Comparison of ENCODE assay signal across 8 cellular contexts in genomic region chr17:40121191-40121885, GRCh38. TPM values are rescaled to one million over a fixed set of nuclear protein-coding genes. Genes with fewer than 3 reads are reported as not detected.
DNase-seq lines count a peak whose midpoint lies in the region; ATAC-seq and TF ChIP-seq lines count a peak whose summit lies in the region.

No MANE protein-coding gene starts in this region.

- no peaks in the 10 kb centered on the region; the same call in 1 of the 2 replicates for H3K4me1 ChIP-seq in SJCRH30
- H3K4me1 ChIP-seq in left lung: peaks cover 10 to 57% of the 10 kb centered on the region in 2 donors

- peak overlapping the region; percentile 100 for H3K4me3 ChIP-seq in SJCRH30
- H3K4me3 ChIP-seq in choroid plexus epithelial cell (ENCODE audit: low read depth, low read length): peak overlapping the region; percentile 97
- peak overlapping the region; percentile 98 to 99 for H3K4me3 ChIP-seq in left lung

- ATAC-seq in HG02852 (IDR thresholded peaks at IDR 0.05; ENCODE audit: unreplicated experiment): peak; percentile 12
- ATAC-seq in left lung: peak; percentile 39
- peak; percentile 29 for ATAC-seq in stimulated activated naive CD8-positive, alpha-beta T cell treated with anti-CD3 and anti-CD28 coated beads, Interleukin-15, Interleukin-2, amounts not matched to agents 100 U/mL and 50 U/mL, for 24 hours
- ATAC-seq in GM19328 (IDR thresholded peaks at IDR 0.05; ENCODE audit: unreplicated experiment): no peak

- peak overlapping the region; percentile 89 for H3K27ac ChIP-seq in SJCRH30
- H3K27ac ChIP-seq in left lung: peak overlapping the region; percentile 95 to 98

- H3K36me3 ChIP-seq in SJCRH30: peaks cover 11% of the 10 kb centered on the region
- peaks cover 0 to 9% of the 10 kb centered on the region in 2 donors for H3K36me3 ChIP-seq in left lung

- H3K27me3 ChIP-seq in SJCRH30 (no peaks in the 10 kb centered on the region), left lung (no peaks in the 10 kb centered on the region)

- intact Hi-C loops in left lung (cut with DNase I): no loop called here

- H3K9me3 ChIP-seq in SJCRH30 (replicated peaks) (no peaks in the 10 kb centered on the region), left lung (no peaks in the 10 kb centered on the region)

- TF ChIP-seq CTCF in choroid plexus epithelial cell (conservative IDR thresholded peaks at IDR 0.05; ENCODE audit: low read depth, low read length) (no peak), left lung (IDR thresholded peaks at IDR 0.05) (no peak)

- DNase-seq in EL: peak; percentile 60
- peak; percentile 66 to 73 for DNase-seq in SJCRH30
- peak; percentile 49 for DNase-seq in choroid plexus epithelial cell (ENCODE audit: low read depth)
- peak; percentile 59 to 89 for DNase-seq in left lung
- DNase-seq in stimulated activated naive CD8-positive, alpha-beta T cell treated with anti-CD3 and anti-CD28 coated beads, Interleukin-15, Interleukin-2, amounts not matched to agents 100 U/mL and 50 U/mL, for 24 hours: peak; percentile 56
- DNase-seq in NOMO-1 treated with dmso at 0.1 percent for 144 hours (lab: John Stamatoyannopoulos, UW; ENCODE audit: unreplicated experiment): no peak

RNA-seq across cellular contexts. Expression of gene MSL1, which starts 0.4 kb away (rescaled TPM):
- 72.9 and 76.1 TPM in 2 replicates for total RNA-seq in SJCRH30 (2014; rRNA removed; shearing (Covaris generic))
- total RNA-seq in left lung: 100 to 1,000 TPM in 1 of 2 donors, 10 to 100 TPM in 1; 84.1 to 112 TPM

RNA-seq across cellular contexts. Expression of gene CASC3, which starts 19.0 kb away (rescaled TPM):
- 53.8 and 58.5 TPM in 2 replicates for total RNA-seq in SJCRH30 (2014; rRNA removed; shearing (Covaris generic))
- 10 to 100 TPM; 63.4 to 98.8 TPM for total RNA-seq in left lung

RNA-seq across cellular contexts. Expression of gene NR1D1, which starts 20.9 kb away (rescaled TPM):
- 1.0 and 1.4 TPM in 2 replicates for total RNA-seq in SJCRH30 (2014; rRNA removed; shearing (Covaris generic))
- total RNA-seq in left lung: 10 to 100 TPM in 1 of 2 donors, 1 to 10 TPM in 1; 6.5 to 11.4 TPM

RNA-seq across cellular contexts. Expression of gene RAPGEFL1, which starts 55.9 kb away (rescaled TPM):
- 1.6 and 2.7 TPM in 2 replicates for total RNA-seq in SJCRH30 (2014; rRNA removed; shearing (Covaris generic))
- total RNA-seq in left lung: 10 to 100 TPM in 1 of 2 donors, 1 to 10 TPM in 1; 7.4 to 13.1 TPM

RNA-seq across cellular contexts. Expression of gene THRA, which starts 58.6 kb away (rescaled TPM):
- 13.3 and 14.4 TPM in 2 replicates for total RNA-seq in SJCRH30 (2014; rRNA removed; shearing (Covaris generic))
- 10 to 100 TPM; 37.9 to 45.2 TPM for total RNA-seq in left lung
